In the genomic region with DNA sequence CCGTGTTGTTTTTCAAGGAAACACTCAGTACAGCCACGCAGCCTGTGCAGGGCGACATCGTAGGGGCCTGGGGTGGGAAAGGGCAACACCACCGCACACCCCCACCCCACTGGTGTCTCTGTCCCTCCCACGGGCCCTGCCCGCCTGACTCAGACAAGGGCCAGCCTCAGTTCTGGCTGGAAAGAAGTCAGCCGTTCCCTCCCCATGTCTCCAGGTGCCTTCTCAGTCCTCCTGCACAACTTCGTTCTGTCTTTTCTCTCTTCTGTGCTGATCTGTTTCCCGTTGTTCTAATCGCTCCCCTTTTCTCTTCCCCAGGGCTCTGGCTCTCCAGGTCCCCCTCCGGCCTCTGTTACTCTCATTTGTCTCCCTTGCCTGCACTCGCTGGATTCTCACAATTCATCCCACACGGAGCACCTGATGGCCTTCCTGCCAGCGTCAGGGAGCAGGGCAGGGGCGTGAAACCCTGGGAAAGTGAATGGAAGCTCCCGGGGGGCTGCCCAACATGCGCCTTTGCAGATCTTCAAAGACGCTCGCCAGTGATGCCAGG, we compare ENCODE assay signal across 1 cellular context.
TF ChIP-seq lines count a peak whose summit lies in the region.

No MANE protein-coding gene starts in this region.

TF ChIP-seq in K562, 482 proteins besides CTCF, POLR2A, EP300 and RAD21 (continued from another document):
- TF ChIP-seq, protein P1, sequence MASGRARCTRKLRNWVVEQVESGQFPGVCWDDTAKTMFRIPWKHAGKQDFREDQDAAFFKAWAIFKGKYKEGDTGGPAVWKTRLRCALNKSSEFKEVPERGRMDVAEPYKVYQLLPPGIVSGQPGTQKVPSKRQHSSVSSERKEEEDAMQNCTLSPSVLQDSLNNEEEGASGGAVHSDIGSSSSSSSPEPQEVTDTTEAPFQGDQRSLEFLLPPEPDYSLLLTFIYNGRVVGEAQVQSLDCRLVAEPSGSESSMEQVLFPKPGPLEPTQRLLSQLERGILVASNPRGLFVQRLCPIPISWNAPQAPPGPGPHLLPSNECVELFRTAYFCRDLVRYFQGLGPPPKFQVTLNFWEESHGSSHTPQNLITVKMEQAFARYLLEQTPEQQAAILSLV (tag; IDR thresholded peaks at IDR 0.05), result no peak
- TF ChIP-seq POLR2G (IDR thresholded peaks at IDR 0.05; ENCODE audit: low read depth, low read length) (peak; percentile 15; the same call in 1 of the 2 replicates), TAF15 (IDR thresholded peaks at IDR 0.05; ENCODE audit: low read depth, low read length) (no peak)
- TF ChIP-seq, protein P2, sequence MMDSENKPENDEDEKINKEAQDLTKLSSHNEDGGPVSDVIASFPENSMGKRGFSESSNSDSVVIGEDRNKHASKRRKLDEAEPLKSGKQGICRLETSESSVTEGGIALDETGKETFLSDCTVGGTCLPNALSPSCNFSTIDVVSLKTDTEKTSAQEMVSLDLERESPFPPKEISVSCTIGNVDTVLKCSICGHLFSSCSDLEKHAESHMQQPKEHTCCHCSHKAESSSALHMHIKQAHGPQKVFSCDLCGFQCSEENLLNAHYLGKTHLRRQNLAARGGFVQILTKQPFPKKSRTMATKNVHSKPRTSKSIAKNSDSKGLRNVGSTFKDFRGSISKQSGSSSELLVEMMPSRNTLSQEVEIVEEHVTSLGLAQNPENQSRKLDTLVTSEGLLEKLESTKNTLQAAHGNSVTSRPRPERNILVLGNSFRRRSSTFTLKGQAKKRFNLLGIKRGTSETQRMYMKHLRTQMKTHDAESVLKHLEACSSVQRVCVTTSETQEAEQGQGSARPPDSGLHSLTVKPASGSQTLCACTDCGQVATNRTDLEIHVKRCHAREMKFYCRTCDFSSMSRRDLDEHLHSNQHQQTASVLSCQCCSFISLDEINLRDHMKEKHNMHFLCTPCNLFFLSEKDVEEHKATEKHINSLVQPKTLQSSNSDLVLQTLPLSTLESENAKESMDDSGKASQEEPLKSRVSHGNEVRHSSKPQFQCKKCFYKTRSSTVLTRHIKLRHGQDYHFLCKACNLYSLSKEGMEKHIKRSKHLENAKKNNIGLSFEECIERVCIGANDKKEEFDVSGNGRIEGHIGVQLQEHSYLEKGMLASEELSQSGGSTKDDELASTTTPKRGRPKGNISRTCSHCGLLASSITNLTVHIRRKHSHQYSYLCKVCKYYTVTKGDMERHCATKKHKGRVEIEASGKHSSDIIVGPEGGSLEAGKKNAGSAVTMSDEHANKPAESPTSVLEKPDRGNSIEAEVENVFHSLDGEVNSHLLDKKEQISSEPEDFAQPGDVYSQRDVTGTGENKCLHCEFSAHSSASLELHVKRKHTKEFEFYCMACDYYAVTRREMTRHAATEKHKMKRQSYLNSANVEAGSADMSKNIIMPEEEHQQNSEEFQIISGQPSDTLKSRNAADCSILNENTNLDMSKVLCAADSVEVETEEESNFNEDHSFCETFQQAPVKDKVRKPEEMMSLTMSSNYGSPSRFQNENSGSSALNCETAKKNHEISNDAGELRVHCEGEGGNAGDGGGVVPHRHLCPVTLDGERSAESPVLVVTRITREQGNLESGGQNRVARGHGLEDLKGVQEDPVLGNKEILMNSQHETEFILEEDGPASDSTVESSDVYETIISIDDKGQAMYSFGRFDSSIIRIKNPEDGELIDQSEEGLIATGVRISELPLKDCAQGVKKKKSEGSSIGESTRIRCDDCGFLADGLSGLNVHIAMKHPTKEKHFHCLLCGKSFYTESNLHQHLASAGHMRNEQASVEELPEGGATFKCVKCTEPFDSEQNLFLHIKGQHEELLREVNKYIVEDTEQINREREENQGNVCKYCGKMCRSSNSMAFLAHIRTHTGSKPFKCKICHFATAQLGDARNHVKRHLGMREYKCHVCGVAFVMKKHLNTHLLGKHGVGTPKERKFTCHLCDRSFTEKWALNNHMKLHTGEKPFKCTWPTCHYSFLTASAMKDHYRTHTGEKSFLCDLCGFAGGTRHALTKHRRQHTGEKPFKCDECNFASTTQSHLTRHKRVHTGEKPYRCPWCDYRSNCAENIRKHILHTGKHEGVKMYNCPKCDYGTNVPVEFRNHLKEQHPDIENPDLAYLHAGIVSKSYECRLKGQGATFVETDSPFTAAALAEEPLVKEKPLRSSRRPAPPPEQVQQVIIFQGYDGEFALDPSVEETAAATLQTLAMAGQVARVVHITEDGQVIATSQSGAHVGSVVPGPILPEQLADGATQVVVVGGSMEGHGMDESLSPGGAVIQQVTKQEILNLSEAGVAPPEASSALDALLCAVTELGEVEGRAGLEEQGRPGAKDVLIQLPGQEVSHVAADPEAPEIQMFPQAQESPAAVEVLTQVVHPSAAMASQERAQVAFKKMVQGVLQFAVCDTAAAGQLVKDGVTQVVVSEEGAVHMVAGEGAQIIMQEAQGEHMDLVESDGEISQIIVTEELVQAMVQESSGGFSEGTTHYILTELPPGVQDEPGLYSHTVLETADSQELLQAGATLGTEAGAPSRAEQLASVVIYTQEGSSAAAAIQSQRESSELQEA (IDR thresholded peaks at IDR 0.05; ENCODE audit: low read depth), result no peak
